In the genomic region with DNA sequence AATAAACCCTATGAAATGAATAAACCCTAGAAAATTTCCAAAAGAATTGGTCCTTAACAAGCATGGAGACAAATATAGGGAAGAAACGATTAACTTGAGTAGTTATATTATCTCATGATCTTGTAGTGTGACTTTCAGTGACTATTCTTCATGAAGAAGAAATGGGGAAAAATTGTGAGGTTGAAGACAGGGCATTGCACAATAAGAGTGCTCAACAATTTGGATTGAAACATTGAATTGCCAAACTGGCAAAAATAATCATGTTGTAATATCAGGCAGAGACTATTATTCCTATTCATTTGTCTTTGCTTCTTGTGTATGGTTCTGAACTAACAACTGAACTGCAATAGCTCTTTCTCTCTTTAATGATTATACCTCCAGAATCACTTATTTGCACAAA, we compare ENCODE assay signal across 34 cellular contexts.
"Had no signal": no experiment of that assay in that cellular context is flagged by ENCODE, and none has a peak within 500 bp of the region (broad histone marks: within the 10 kb centered on the region; RNA-seq: fewer than 3 reads in every experiment).

No MANE protein-coding gene starts in this region.

- H3K36me3 ChIP-seq: MG63 had no signal

- H3K27me3 ChIP-seq: MG63 had no signal

- DNase-seq: Karpas-422, Kasumi-1, MG63, MM.1S, MV-4-11, NCI-H1048, NCI-H1092, NCI-H1092 treated with DMSO at 0.1 percent for 48 hours, NCI-H1105, NCI-H1105 treated with DMSO at 0.1 percent for 48 hours, NCI-H1417, NCI-H1417 treated with DMSO at 0.1 percent for 48 hours, NCI-H1436, NCI-H1436 treated with DMSO at 0.1 percent for 48 hours, NCI-H146, NCI-H1694, NCI-H1694 treated with DMSO at 0.1 percent for 48 hours, NCI-H187, NCI-H187 treated with DMSO at 0.1 percent for 48 hours, NCI-H1930, NCI-H2029, NCI-H2029 treated with DMSO at 0.1 percent for 48 hours, NCI-H2081, NCI-H2081 treated with DMSO at 0.1 percent for 48 hours, NCI-H2107, NCI-H2171, NCI-H2171 treated with DMSO at 0.1 percent for 48 hours, NCI-H2227 treated with DMSO at 0.1 percent for 48 hours, NCI-H226, NCI-H446, NCI-H446 treated with DMSO at 0.1 percent for 48 hours, NCI-H510A, NCI-H510A treated with DMSO at 0.1 percent for 48 hours, NCI-H524 had no signal

- H3K9me3 ChIP-seq: MG63 had no signal

- H3K4me3 ChIP-seq: MG63 had no signal
